ENCODE assay signal across 9 cellular contexts in the genomic region with DNA sequence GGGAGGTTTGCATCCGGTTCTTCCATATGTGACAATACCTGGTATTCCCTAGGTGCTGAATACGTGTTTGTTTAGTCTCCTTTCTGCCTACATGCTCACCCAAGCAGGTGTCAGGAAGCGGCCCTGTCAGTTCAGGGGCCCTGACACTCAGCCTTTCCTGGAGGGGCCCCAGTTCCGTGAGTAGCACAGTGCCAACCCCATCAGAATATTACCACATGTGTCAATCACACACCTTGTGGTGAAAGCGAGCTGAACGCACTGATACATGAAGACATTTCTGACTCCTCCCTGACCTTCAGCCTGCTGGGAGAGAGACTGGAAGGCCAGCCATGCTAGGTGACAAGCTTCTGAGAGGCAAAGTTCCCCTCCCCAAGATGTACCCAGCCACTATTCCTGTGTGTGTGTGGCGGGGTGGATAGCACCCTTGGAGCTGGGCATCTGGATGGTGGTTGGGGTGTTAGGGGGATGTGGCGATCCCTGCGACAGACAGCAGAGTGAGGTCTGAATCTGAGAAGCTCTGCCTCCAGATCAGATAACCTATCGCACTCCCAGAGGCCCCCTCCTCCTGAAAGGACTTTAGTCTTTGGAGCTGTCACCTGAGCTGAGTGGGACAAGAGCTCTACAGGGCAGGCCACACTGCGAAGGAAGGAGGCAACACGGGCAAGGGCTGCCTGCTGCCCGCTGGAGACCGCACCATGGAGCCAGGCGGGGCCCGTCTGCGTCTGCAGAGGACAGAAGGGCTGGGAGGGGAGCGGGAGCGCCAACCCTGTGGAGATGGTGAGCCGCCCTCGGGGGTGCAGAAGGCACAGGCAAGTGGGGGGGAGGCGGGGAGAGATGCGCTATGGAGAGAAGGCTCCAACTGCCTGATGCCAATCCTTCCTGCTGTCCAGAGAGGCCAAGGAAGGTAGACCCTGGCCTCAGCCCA. TPM values are rescaled to one million over a fixed set of nuclear protein-coding genes. Genes with fewer than 3 reads are reported as not detected.
DNase-seq lines count a peak whose midpoint lies in the region; ATAC-seq and TF ChIP-seq lines count a peak whose summit lies in the region.
"Had no signal": no experiment of that assay in that cellular context is flagged by ENCODE, and none has a peak within 500 bp of the region (broad histone marks: within the 10 kb centered on the region; RNA-seq: fewer than 3 reads in every experiment).

A gene with protein sequence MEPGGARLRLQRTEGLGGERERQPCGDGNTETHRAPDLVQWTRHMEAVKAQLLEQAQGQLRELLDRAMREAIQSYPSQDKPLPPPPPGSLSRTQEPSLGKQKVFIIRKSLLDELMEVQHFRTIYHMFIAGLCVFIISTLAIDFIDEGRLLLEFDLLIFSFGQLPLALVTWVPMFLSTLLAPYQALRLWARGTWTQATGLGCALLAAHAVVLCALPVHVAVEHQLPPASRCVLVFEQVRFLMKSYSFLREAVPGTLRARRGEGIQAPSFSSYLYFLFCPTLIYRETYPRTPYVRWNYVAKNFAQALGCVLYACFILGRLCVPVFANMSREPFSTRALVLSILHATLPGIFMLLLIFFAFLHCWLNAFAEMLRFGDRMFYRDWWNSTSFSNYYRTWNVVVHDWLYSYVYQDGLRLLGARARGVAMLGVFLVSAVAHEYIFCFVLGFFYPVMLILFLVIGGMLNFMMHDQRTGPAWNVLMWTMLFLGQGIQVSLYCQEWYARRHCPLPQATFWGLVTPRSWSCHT (plus strand): TSS at position 604 of the 925 bp plus-strand sequence. CDS start 92 bp downstream, at position 696.

- no peak for TF ChIP-seq CTCF in heart right ventricle (IDR thresholded peaks at IDR 0.05)
- no peak for TF ChIP-seq CTCF in dorsolateral prefrontal cortex (IDR thresholded peaks at IDR 0.05 in 54 of 56, conservative IDR thresholded peaks at IDR 0.05 in 2 of 56; ENCODE audit: low read depth in 1 of 56, partially characterized antibody in 56 of 56)

- ATAC-seq in sciatic nerve (no peak), heart right ventricle (no peak)

- H3K4me1 ChIP-seq in heart right ventricle = peaks cover 2 to 47% (median 27%) of the 10 kb centered on the region in 9 donors

- H3K27ac Mint-ChIP-seq in IgD-negative memory B cell = peak within 1 kb of the TSS; percentile 50 to 87 (median 82)

- WGBS in heart right ventricle, 2 donors = 87 to 91% methylated on average over 23 of the region's 23 CpGs

- H3K36me3 Mint-ChIP-seq in IgD-negative memory B cell = no peaks in the 10 kb centered on the region

- H3K4me3 ChIP-seq in heart right ventricle (no peak within 1 kb of the TSS), dorsolateral prefrontal cortex (no peak within 1 kb of the TSS)

- H3K4me3 Mint-ChIP-seq in IgD-negative memory B cell = peak within 1 kb of the TSS in 2 of 4 donors; percentile 65 to 81

- H3K27ac ChIP-seq in heart right ventricle (peak within 1 kb of the TSS in 1 of 10 donors; percentile 66), dorsolateral prefrontal cortex (no peak within 1 kb of the TSS)
- H3K27ac ChIP-seq: epithelial cell of prostate had no signal

- peaks cover 0 to 26% (median 0%) of the 10 kb centered on the region in 9 donors for H3K36me3 ChIP-seq in heart right ventricle

- no peaks in the 10 kb centered on the region for H3K9me3 ChIP-seq in heart right ventricle

- H3K4me1 Mint-ChIP-seq in IgD-negative memory B cell = peaks cover 13 to 30% (median 20%) of the 10 kb centered on the region in 3 donors

- peak; percentile 76 for DNase-seq in activated effector memory CD4-positive, alpha-beta T cell treated with anti-CD3 and anti-CD28 coated beads, Interleukin-2, amount 50 U/mL, for 16 hours
- peak; percentile 59 for DNase-seq in sciatic nerve (ENCODE audit: low spot score)
- DNase-seq in heart right ventricle = no peak
- no peak for DNase-seq in NCI-H526 treated with DMSO at 0.1 percent for 48 hours (lab: John Stamatoyannopoulos, UW)
- no peak for DNase-seq in globus pallidus (ENCODE audit: low spot score)
- no peak for DNase-seq in dorsolateral prefrontal cortex

- peaks cover 1% of the 10 kb centered on the region for H3K27me3 Mint-ChIP-seq in IgD-negative memory B cell

- no peaks in the 10 kb centered on the region for H3K9me3 Mint-ChIP-seq in IgD-negative memory B cell

- intact Hi-C loops in sciatic nerve (cut with DNase I) (loop anchor here (5.0 kb wide), 1 partner anchor 36 kb away; no protein-coding TSS in a partner anchor), heart right ventricle (cut with DNase I) (loop anchor here in 2 of 10 donors (5.0 kb wide), 1 partner anchor 36 kb away; no protein-coding TSS in a partner anchor), dorsolateral prefrontal cortex (cut with DNase I) (no loop called here)

- no peaks in the 10 kb centered on the region for H3K27me3 ChIP-seq in heart right ventricle
- no peaks in the 10 kb centered on the region for H3K27me3 ChIP-seq in dorsolateral prefrontal cortex

- peak; percentile 11 for TF ChIP-seq POLR2A in GM19193 (IDR thresholded peaks at IDR 0.05; ENCODE audit: extremely low read depth, insufficient read depth, insufficient read length)

RNA-seq across cellular contexts. Expression of the gene that starts here (rescaled TPM):
- not detected for polyA plus RNA-seq in IgD-negative memory B cell
- 1.2 TPM for total RNA-seq in sciatic nerve
- not detected for total RNA-seq in heart right ventricle
- under 1 TPM in 1 of 2 donors, not detected in 1; 0.03 TPM for polyA plus RNA-seq in heart right ventricle
- under 1 TPM in 4 of 120 experiments, not detected in 116; 0.20 to 0.47 (median 0.30) TPM for total RNA-seq in dorsolateral prefrontal cortex

Comparison
In these comparisons a context has a peak if more than half of its experiments do, and no peak if none do; other contexts are left out.
1. DNase-seq: peak in activated effector memory CD4-positive, alpha-beta T cell treated with anti-CD3 and anti-CD28 coated beads, Interleukin-2, amount 50 U/mL, for 16 hours (single experiment) and sciatic nerve (single experiment); none in heart right ventricle (0 of 2), NCI-H526 treated with DMSO at 0.1 percent for 48 hours (single experiment), globus pallidus (single experiment) and dorsolateral prefrontal cortex (0 of 10).